In the genomic region with DNA sequence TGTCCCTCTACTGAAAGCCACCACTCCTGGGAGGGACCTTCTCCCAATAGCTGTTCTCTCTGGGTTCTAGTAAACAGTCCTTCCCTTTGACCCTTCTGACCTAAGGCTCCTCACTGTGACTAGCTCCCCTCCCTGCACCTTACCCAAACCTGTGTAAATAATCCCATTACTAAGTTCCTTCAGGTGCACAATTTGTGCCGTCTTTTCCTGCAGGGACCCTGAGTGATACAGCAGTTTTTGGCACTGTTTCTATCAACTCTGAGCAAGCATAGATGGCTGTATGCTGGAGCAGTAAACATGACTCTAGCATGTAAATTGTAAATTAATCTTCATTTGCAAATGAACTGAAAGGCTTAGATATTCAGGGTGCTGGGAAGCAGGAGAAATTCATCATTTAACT, we compare ENCODE assay signal across 20 cellular contexts.
DNase-seq lines count a peak whose midpoint lies in the region; ATAC-seq and TF ChIP-seq lines count a peak whose summit lies in the region.
"Had no signal": no experiment of that assay in that cellular context is flagged by ENCODE, and none has a peak within 500 bp of the region (broad histone marks: within the 10 kb centered on the region; RNA-seq: fewer than 3 reads in every experiment).

No MANE protein-coding gene starts in this region.

- H3K27ac ChIP-seq in heart right ventricle = peak overlapping the region in 9 of 10 donors; percentile 23 to 99 (median 83)
- peak overlapping the region; percentile 39 to 92 (median 68) for H3K27ac ChIP-seq in esophagus squamous epithelium
- peak overlapping the region; percentile 76 for H3K27ac ChIP-seq in rectal smooth muscle tissue (ENCODE audit: low read depth, low read length)
- peak overlapping the region; percentile 73 for H3K27ac ChIP-seq in upper lobe of right lung
- H3K27ac ChIP-seq: WERI-Rb-1 had no signal

- peaks cover 0 to 44% (median 0%) of the 10 kb centered on the region in 9 donors for H3K36me3 ChIP-seq in heart right ventricle
- peaks cover 0 to 32% (median under 1%) of the 10 kb centered on the region in 3 donors for H3K36me3 ChIP-seq in esophagus squamous epithelium
- no peaks in the 10 kb centered on the region for H3K36me3 ChIP-seq in rectal smooth muscle tissue (ENCODE audit: control insufficient read depth, insufficient read depth, low read length)
- peaks cover 13% of the 10 kb centered on the region for H3K36me3 ChIP-seq in upper lobe of right lung

- no peak overlapping the region for H3K9ac ChIP-seq in rectal smooth muscle tissue (ENCODE audit: low read length)

- H3K36me3 Mint-ChIP-seq in T-helper 2 cell treated with Interferon-gamma antibody and Interleukin-4, amounts not matched to agents 5 μg/mL and 100 μg/mL, for 36 hours (ENCODE audit: low read depth) = no peaks in the 10 kb centered on the region

- 32 to 52% methylated on average over 1 of the region's 1 CpG for WGBS in heart right ventricle, 2 donors
- 50 to 69% methylated on average over 1 of the region's 1 CpG for WGBS in esophagus squamous epithelium, 2 donors

- DNase-seq in heart right ventricle (no peak), Right ventricle myocardium superior (no peak), esophagus squamous epithelium (lab: John Stamatoyannopoulos, UW) (no peak), upper lobe of right lung (no peak), NCI-H446 treated with DMSO at 0.1 percent for 48 hours (lab: John Stamatoyannopoulos, UW) (no peak)
- DNase-seq in T-helper 2 cell treated with Interferon-gamma antibody and Interleukin-4, amounts not matched to agents 5 μg/mL and 100 μg/mL, for 36 hours (ENCODE audit: low spot score) = no peak
- DNase-seq: activated CD8-positive, alpha-beta T cell treated with anti-CD3 and anti-CD28 coated beads, Interleukin-2, amount 10 ng/mL, durations not matched to agents 7 days and 5 days; activated naive CD8-positive, alpha-beta T cell treated with anti-CD3 and anti-CD28 coated beads for 36 hours; NCI-H1105; NCI-H2107; NCI-H526; retina; SHP77 treated with DMSO at 0.1 percent for 48 hours; stimulated activated naive CD8-positive, alpha-beta T cell treated with anti-CD3 and anti-CD28 coated beads, Interleukin-15, Interleukin-2, amounts not matched to agents 100 U/mL and 50 U/mL, for 24 hours; WERI-Rb-1 had no signal

- TF ChIP-seq CTCF in heart right ventricle (IDR thresholded peaks at IDR 0.05) = no peak
- TF ChIP-seq CTCF in esophagus squamous epithelium (IDR thresholded peaks at IDR 0.05) = no peak
- TF ChIP-seq CTCF in upper lobe of right lung (IDR thresholded peaks at IDR 0.05) = no peak

- no peaks in the 10 kb centered on the region for H3K27me3 ChIP-seq in heart right ventricle
- no peaks in the 10 kb centered on the region for H3K27me3 ChIP-seq in esophagus squamous epithelium
- no peaks in the 10 kb centered on the region for H3K27me3 ChIP-seq in rectal smooth muscle tissue (ENCODE audit: control insufficient read depth, insufficient read depth, low read length)
- no peaks in the 10 kb centered on the region for H3K27me3 ChIP-seq in upper lobe of right lung

- TF ChIP-seq POLR2A in esophagus squamous epithelium (IDR thresholded peaks at IDR 0.05) = no peak

- no peaks in the 10 kb centered on the region for H3K27me3 Mint-ChIP-seq in T-helper 2 cell treated with Interferon-gamma antibody and Interleukin-4, amounts not matched to agents 5 μg/mL and 100 μg/mL, for 36 hours (ENCODE audit: low read depth)
- H3K27me3 Mint-ChIP-seq: activated naive CD8-positive, alpha-beta T cell treated with anti-CD3 and anti-CD28 coated beads for 36 hours had no signal

- H3K9me3 ChIP-seq in heart right ventricle (no peaks in the 10 kb centered on the region), esophagus squamous epithelium (no peaks in the 10 kb centered on the region), upper lobe of right lung (no peaks in the 10 kb centered on the region)

- H3K4me3 ChIP-seq in heart right ventricle (no peak overlapping the region), esophagus squamous epithelium (peak overlapping the region in 1 of 4 donors; percentile 3), rectal smooth muscle tissue (ENCODE audit: low read length) (no peak overlapping the region), upper lobe of right lung (no peak overlapping the region)
- H3K4me3 ChIP-seq: GM12878 had no signal

- no peaks in the 10 kb centered on the region for H3K4me1 Mint-ChIP-seq in T-helper 2 cell treated with Interferon-gamma antibody and Interleukin-4, amounts not matched to agents 5 μg/mL and 100 μg/mL, for 36 hours (ENCODE audit: low read depth)
- H3K4me1 Mint-ChIP-seq: activated naive CD8-positive, alpha-beta T cell treated with anti-CD3 and anti-CD28 coated beads for 36 hours had no signal

- H3K4me1 ChIP-seq in heart right ventricle = peaks cover 19 to 100% (median 96%) of the 10 kb centered on the region in 9 donors
- peaks cover 18 to 87% (median 54%) of the 10 kb centered on the region in 3 donors for H3K4me1 ChIP-seq in esophagus squamous epithelium
- H3K4me1 ChIP-seq in rectal smooth muscle tissue (ENCODE audit: control insufficient read depth, insufficient read depth, low read length) = peaks cover 58% of the 10 kb centered on the region
- peaks cover 56% of the 10 kb centered on the region for H3K4me1 ChIP-seq in upper lobe of right lung

- H3K4me3 Mint-ChIP-seq in T-helper 2 cell treated with Interferon-gamma antibody and Interleukin-4, amounts not matched to agents 5 μg/mL and 100 μg/mL, for 36 hours = no peak overlapping the region
- H3K4me3 Mint-ChIP-seq: activated CD8-positive, alpha-beta T cell treated with anti-CD3 and anti-CD28 coated beads, Interleukin-2, amount 10 ng/mL, durations not matched to agents 7 days and 5 days; activated naive CD8-positive, alpha-beta T cell treated with anti-CD3 and anti-CD28 coated beads for 36 hours; neural crest cell had no signal

- H3K27ac Mint-ChIP-seq in T-helper 2 cell treated with Interferon-gamma antibody and Interleukin-4, amounts not matched to agents 5 μg/mL and 100 μg/mL, for 36 hours = no peak overlapping the region
- H3K27ac Mint-ChIP-seq: activated CD8-positive, alpha-beta T cell treated with anti-CD3 and anti-CD28 coated beads, Interleukin-2, amount 10 ng/mL, durations not matched to agents 7 days and 5 days; activated naive CD8-positive, alpha-beta T cell treated with anti-CD3 and anti-CD28 coated beads for 36 hours had no signal

- ATAC-seq in heart right ventricle (no peak), Right ventricle myocardium superior (ENCODE audit: poor library complexity) (no peak), upper lobe of right lung (no peak), GM18498 (IDR thresholded peaks at IDR 0.05; ENCODE audit: unreplicated experiment) (no peak)
- ATAC-seq: activated CD8-positive, alpha-beta T cell treated with anti-CD3 and anti-CD28 coated beads, Interleukin-2, amount 10 ng/mL, durations not matched to agents 7 days and 5 days; esophagus mucosa; GM12878; stimulated activated naive CD8-positive, alpha-beta T cell treated with anti-CD3 and anti-CD28 coated beads, Interleukin-15, Interleukin-2, amounts not matched to agents 100 U/mL and 50 U/mL, for 24 hours had no signal

- H3K9me3 Mint-ChIP-seq in T-helper 2 cell treated with Interferon-gamma antibody and Interleukin-4, amounts not matched to agents 5 μg/mL and 100 μg/mL, for 36 hours = no peaks in the 10 kb centered on the region
- H3K9me3 Mint-ChIP-seq: activated naive CD8-positive, alpha-beta T cell treated with anti-CD3 and anti-CD28 coated beads for 36 hours; neural crest cell had no signal

- intact Hi-C loops in heart right ventricle (cut with DNase I) = loop anchor here in 1 of 10 donors (5.0 kb wide), 1 partner anchor 34 kb away; no protein-coding TSS in a partner anchor
- intact Hi-C loops in Right ventricle myocardium superior (cut with DNase I) = no loop called here
- intact Hi-C loops in esophagus squamous epithelium (cut with DNase I) = no loop called here
- intact Hi-C loops in upper lobe of right lung (cut with DNase I) = no loop called here
